Comparison of ENCODE assay signal across 11 cellular contexts in the genomic region with DNA sequence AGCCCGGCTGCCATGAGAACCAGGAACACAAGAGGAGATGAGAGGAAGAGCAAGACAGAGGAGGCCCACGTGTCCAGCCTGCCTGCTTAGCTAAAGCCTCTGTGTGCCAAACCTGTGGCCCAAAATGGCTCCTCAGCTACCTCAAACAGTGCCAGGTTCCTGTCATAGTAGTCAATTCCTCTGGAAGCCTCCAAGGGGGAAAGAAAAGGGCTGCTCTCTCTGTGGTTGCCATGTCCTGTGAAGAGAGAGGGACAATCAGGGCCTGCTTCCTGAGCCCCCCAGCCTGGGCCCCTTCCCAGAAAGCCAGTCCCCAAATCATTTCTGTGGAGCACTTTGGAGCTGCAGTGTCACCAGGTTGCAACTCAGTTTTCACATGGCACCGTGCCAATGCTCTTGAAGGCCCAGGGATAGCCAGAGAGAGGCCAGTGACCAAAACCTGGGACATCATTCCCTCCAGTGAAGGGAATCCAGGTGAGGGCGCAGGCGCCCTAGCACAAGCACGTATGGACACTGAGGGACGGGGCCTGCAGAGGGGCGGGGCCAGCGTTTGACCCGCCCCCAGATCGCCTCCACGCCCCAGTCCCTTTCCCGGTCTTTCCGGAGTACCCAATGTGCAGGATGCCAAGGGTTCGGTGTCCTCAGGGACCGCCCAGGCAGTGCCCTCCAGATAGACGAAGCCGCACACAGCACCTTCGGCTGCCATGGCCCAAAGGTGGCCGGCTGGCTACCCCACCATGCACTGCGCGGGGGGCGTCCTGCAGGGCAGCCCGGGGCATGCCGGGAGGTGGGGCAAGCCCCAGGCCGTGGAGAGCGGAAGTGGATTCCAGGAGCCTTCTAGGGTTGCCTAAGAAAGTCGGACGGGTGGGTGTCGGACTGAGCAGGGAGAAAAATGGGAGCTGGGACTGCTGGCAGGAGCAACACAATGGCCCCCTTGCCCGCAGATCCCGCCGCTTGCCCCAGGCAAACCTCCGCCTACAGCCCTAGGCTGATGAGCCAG. TPM values are rescaled to one million over a fixed set of nuclear protein-coding genes. Genes with fewer than 3 reads are reported as not detected.
DNase-seq lines count a peak whose midpoint lies in the region; ATAC-seq and TF ChIP-seq lines count a peak whose summit lies in the region.
"Had no signal": no experiment of that assay in that cellular context is flagged by ENCODE, and none has a peak within 500 bp of the region (broad histone marks: within the 10 kb centered on the region; RNA-seq: fewer than 3 reads in every experiment).

No MANE protein-coding gene starts in this region.

- no peak for ATAC-seq in GM21786 (IDR thresholded peaks at IDR 0.05; ENCODE audit: unreplicated experiment)
- no peak for ATAC-seq in stimulated activated effector memory CD8-positive, alpha-beta T cell treated with anti-CD3 and anti-CD28 coated beads, Interleukin-12 subunit alpha, Interleukin-12 subunit beta, amount 100 ng/mL, for 72 hours
- no peak for ATAC-seq in omental fat pad (ENCODE audit: low FRiP score)

- H3K4me3 ChIP-seq in KMS-11 (IDR thresholded peaks at IDR 0.05; ENCODE audit: insufficient read depth, low read depth, low read length) (no peak overlapping the region), subcutaneous abdominal adipose tissue (ENCODE audit: low read depth in 1 of 5, low read length in 5 of 5) (peak overlapping the region in 2 of 5 donors; percentile 17 to 36)
- H3K4me3 ChIP-seq: cardiac muscle cell had no signal

- H3K79me2 ChIP-seq in KMS-11 (ENCODE audit: insufficient read depth, low read depth) = no peaks in the 10 kb centered on the region

- peaks cover 21% of the 10 kb centered on the region for H3K4me1 Mint-ChIP-seq in stimulated activated effector memory CD8-positive, alpha-beta T cell treated with anti-CD3 and anti-CD28 coated beads, Interleukin-12 subunit alpha, Interleukin-12 subunit beta, amount 100 ng/mL, for 72 hours

- H3K9me3 ChIP-seq in subcutaneous abdominal adipose tissue (ENCODE audit: control insufficient read depth in 5 of 5, low read length in 5 of 5) = no peaks in the 10 kb centered on the region

- no peak for TF ChIP-seq CTCF in KMS-11 (conservative IDR thresholded peaks at IDR 0.05; ENCODE audit: low read depth, low read length)
- TF ChIP-seq CTCF in omental fat pad (IDR thresholded peaks at IDR 0.05) = no peak

- H3K9ac ChIP-seq in KMS-11 (no peak overlapping the region), subcutaneous abdominal adipose tissue (ENCODE audit: low read length in 5 of 5) (peak overlapping the region in 1 of 5 donors; percentile 5)

- H2AFZ ChIP-seq in KMS-11 (ENCODE audit: low read depth) = no peak overlapping the region

- H3K9me3 Mint-ChIP-seq in stimulated activated effector memory CD8-positive, alpha-beta T cell treated with anti-CD3 and anti-CD28 coated beads, Interleukin-12 subunit alpha, Interleukin-12 subunit beta, amount 100 ng/mL, for 72 hours = no peaks in the 10 kb centered on the region

- H3K27ac Mint-ChIP-seq in stimulated activated effector memory CD8-positive, alpha-beta T cell treated with anti-CD3 and anti-CD28 coated beads, Interleukin-12 subunit alpha, Interleukin-12 subunit beta, amount 100 ng/mL, for 72 hours = no peak overlapping the region

- peak overlapping the region; percentile 31; the same call in 1 of the 2 replicates for H3K4me2 ChIP-seq in KMS-11

- H3K36me3 ChIP-seq in KMS-11 (ENCODE audit: insufficient read depth) (no peaks in the 10 kb centered on the region), subcutaneous abdominal adipose tissue (ENCODE audit: control insufficient read depth in 5 of 5, insufficient read depth in 5 of 5, low read length in 5 of 5) (peaks cover 0 to 52% (median 48%) of the 10 kb centered on the region in 5 donors)

- H3K4me1 ChIP-seq in KMS-11 (ENCODE audit: low read depth, poor library complexity, severe bottlenecking) = peaks cover 50% of the 10 kb centered on the region
- peaks cover 27 to 94% (median 81%) of the 10 kb centered on the region in 5 donors for H3K4me1 ChIP-seq in subcutaneous abdominal adipose tissue (ENCODE audit: control insufficient read depth in 5 of 5, insufficient read depth in 5 of 5, low read length in 5 of 5)

- peak; percentile 66 for DNase-seq in left kidney (ENCODE audit: low read depth, low spot score)
- DNase-seq in stimulated activated effector memory CD8-positive, alpha-beta T cell treated with anti-CD3 and anti-CD28 coated beads, Interleukin-12 subunit alpha, Interleukin-12 subunit beta, amount 100 ng/mL, for 72 hours (ENCODE audit: low spot score in 2 of 2) = no peak
- DNase-seq in omental fat pad (ENCODE audit: low spot score) = no peak
- DNase-seq: activated CD4-positive, alpha-beta T cell treated with anti-CD3 and anti-CD28 coated beads, Interleukin-2, amount 50 U/mL, for 1 hour; activated effector memory CD4-positive, alpha-beta T cell treated with Interleukin-2 at 50 U/mL for 16 hours; stimulated activated CD4-positive, alpha-beta T cell treated with anti-CD3 and anti-CD28 coated beads, Interleukin-1b, Interleukin-23, amount 100 ng/mL, for 48 hours had no signal

- peak overlapping the region; percentile 11; the same call in 1 of the 2 replicates for H3K27ac ChIP-seq in KMS-11
- peak overlapping the region; percentile 72 for H3K27ac ChIP-seq in cingulate gyrus (ENCODE audit: low read depth, low read length)
- peak overlapping the region; percentile 84 for H3K27ac ChIP-seq in subcutaneous abdominal adipose tissue (ENCODE audit: low read depth, low read length)
- H3K27ac ChIP-seq: cardiac muscle cell had no signal

- H3K4me3 Mint-ChIP-seq in stimulated activated effector memory CD8-positive, alpha-beta T cell treated with anti-CD3 and anti-CD28 coated beads, Interleukin-12 subunit alpha, Interleukin-12 subunit beta, amount 100 ng/mL, for 72 hours = no peak overlapping the region

- H3K36me3 Mint-ChIP-seq in stimulated activated effector memory CD8-positive, alpha-beta T cell treated with anti-CD3 and anti-CD28 coated beads, Interleukin-12 subunit alpha, Interleukin-12 subunit beta, amount 100 ng/mL, for 72 hours = peaks cover 31% of the 10 kb centered on the region

- H3K27me3 ChIP-seq in KMS-11 (ENCODE audit: insufficient read depth, low read depth) (no peaks in the 10 kb centered on the region), subcutaneous abdominal adipose tissue (ENCODE audit: control insufficient read depth in 5 of 5, insufficient read depth in 4 of 5, low read length in 5 of 5) (peaks cover 0 to 3% (median 0%) of the 10 kb centered on the region in 5 donors)
- H3K27me3 ChIP-seq: cardiac muscle cell had no signal

- H4K20me1 ChIP-seq in KMS-11 (ENCODE audit: insufficient read depth) = no peaks in the 10 kb centered on the region

RNA-seq across cellular contexts. Expression of gene SLC12A4, which starts 4.8 kb away (rescaled TPM):
- 10 to 100 TPM; 39.4 to 92.2 (median 70.8) TPM for total RNA-seq in omental fat pad

RNA-seq across cellular contexts. Expression of gene DPEP3, which starts 16.7 kb away (rescaled TPM):
- under 1 TPM in 2 of 4 donors, not detected in 2; 0.24 to 0.63 TPM for total RNA-seq in omental fat pad
- total RNA-seq: cardiac muscle cell had no signal

RNA-seq across cellular contexts. Expression of gene LCAT, which starts 19.7 kb away (rescaled TPM):
- 10 to 100 TPM in 3 of 4 donors, 1 to 10 TPM in 1; 7.7 to 52.2 (median 13.0) TPM for total RNA-seq in omental fat pad

RNA-seq across cellular contexts. Expression of gene PSMB10, which starts 27.0 kb away (rescaled TPM):
- 10 to 100 TPM; 29.9 to 53.0 (median 45.3) TPM for total RNA-seq in omental fat pad

RNA-seq across cellular contexts. Expression of gene CTRL, which starts 32.0 kb away (rescaled TPM):
- 1 to 10 TPM in 3 of 4 donors, under 1 TPM in 1; 0.65 to 5.0 (median 2.3) TPM for total RNA-seq in omental fat pad

Comparison
In these comparisons a context has a peak if more than half of its experiments do, and no peak if none do; other contexts are left out.
1. H3K27ac ChIP-seq: peak in every context shown above with its lines; median percentile 84 in subcutaneous abdominal adipose tissue; 72 in cingulate gyrus; 11 in KMS-11.